In the genomic region with DNA sequence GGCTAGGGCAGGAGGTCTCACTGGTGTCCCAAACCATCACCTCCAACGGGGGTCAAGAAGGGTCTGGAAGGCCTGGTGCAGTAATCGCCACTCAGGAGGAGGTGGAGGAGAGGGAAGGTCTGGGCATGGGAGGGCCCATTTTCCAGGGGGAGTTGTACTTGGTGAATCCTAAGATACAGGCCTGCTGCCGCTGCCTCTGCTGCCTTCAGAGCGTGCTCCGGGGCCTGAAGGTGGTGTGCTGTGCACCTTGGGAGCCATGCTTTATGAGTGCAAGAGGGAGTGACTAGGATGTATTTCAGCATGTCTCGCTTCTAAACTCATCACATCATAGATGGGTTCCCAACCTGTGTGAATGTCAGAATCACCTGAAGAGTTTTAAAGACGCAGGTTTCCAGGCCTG, we compare ENCODE assay signal across 18 cellular contexts.
DNase-seq lines count a peak whose midpoint lies in the region; ATAC-seq and TF ChIP-seq lines count a peak whose summit lies in the region.
"Had no signal": no experiment of that assay in that cellular context is flagged by ENCODE, and none has a peak within 500 bp of the region (broad histone marks: within the 10 kb centered on the region; RNA-seq: fewer than 3 reads in every experiment).

No MANE protein-coding gene starts in this region.

- no peaks in the 10 kb centered on the region for H3K27me3 Mint-ChIP-seq in stimulated activated naive CD8-positive, alpha-beta T cell treated with anti-CD3 and anti-CD28 coated beads, Interleukin-15, amount 100 ng/mL, for 72 hours
- no peaks in the 10 kb centered on the region for H3K27me3 Mint-ChIP-seq in natural killer cell treated with Interleukin-12 subunit alpha and Interleukin-12 subunit beta and Interleukin-15 and Interleukin-18, amount 100 ng/mL, for 72 hours
- H3K27me3 Mint-ChIP-seq: B cell; CD4-positive, CD25-positive, alpha-beta regulatory T cell had no signal

- ATAC-seq in stimulated activated naive CD8-positive, alpha-beta T cell treated with anti-CD3 and anti-CD28 coated beads, Interleukin-15, Interleukin-2, amounts not matched to agents 100 U/mL and 50 U/mL, for 24 hours, result peak; percentile 5
- no peak for ATAC-seq in stimulated activated naive CD8-positive, alpha-beta T cell treated with anti-CD3 and anti-CD28 coated beads, Interleukin-15, amount 100 ng/mL, for 72 hours
- no peak for ATAC-seq in upper lobe of right lung
- no peak for ATAC-seq in natural killer cell treated with Interleukin-12 subunit alpha and Interleukin-12 subunit beta and Interleukin-15 and Interleukin-18, amount 100 ng/mL, for 72 hours
- ATAC-seq: CD8-positive, alpha-beta T cell; GM23338; HCT116 had no signal

- no peaks in the 10 kb centered on the region for H3K4me1 Mint-ChIP-seq in stimulated activated naive CD8-positive, alpha-beta T cell treated with anti-CD3 and anti-CD28 coated beads, Interleukin-15, amount 100 ng/mL, for 72 hours
- no peaks in the 10 kb centered on the region for H3K4me1 Mint-ChIP-seq in natural killer cell treated with Interleukin-12 subunit alpha and Interleukin-12 subunit beta and Interleukin-15 and Interleukin-18, amount 100 ng/mL, for 72 hours (ENCODE audit: low read depth in 2 of 2)
- H3K4me1 Mint-ChIP-seq: B cell; CD4-positive, CD25-positive, alpha-beta regulatory T cell; GM23338 had no signal

- H3K36me3 ChIP-seq in upper lobe of right lung, result no peaks in the 10 kb centered on the region
- H3K36me3 ChIP-seq: BLaER1 had no signal

- H3K27me3 ChIP-seq in upper lobe of right lung, result no peaks in the 10 kb centered on the region
- H3K27me3 ChIP-seq: BLaER1 had no signal

- H3K27ac ChIP-seq in upper lobe of right lung, result no peak overlapping the region
- H3K27ac ChIP-seq: 22Rv1, BLaER1, C4-2B had no signal

- TF ChIP-seq CTCF in upper lobe of right lung (IDR thresholded peaks at IDR 0.05), result no peak

- no peaks in the 10 kb centered on the region for H3K36me3 Mint-ChIP-seq in natural killer cell treated with Interleukin-12 subunit alpha and Interleukin-12 subunit beta and Interleukin-15 and Interleukin-18, amount 100 ng/mL, for 72 hours
- H3K36me3 Mint-ChIP-seq: CD4-positive, CD25-positive, alpha-beta regulatory T cell; CD8-positive, alpha-beta T cell had no signal

- intact Hi-C loops in posterior vena cava (cut with DNase I) (no loop called here), upper lobe of right lung (cut with DNase I) (no loop called here)

- no peaks in the 10 kb centered on the region for H3K4me1 ChIP-seq in upper lobe of right lung
- H3K4me1 ChIP-seq: Caco-2 had no signal

- no peak overlapping the region for H3K4me3 ChIP-seq in upper lobe of right lung
- H3K4me3 ChIP-seq: BLaER1, GM23338 had no signal

- H3K4me3 Mint-ChIP-seq in stimulated activated naive CD8-positive, alpha-beta T cell treated with anti-CD3 and anti-CD28 coated beads, Interleukin-15, amount 100 ng/mL, for 72 hours, result no peak overlapping the region
- H3K4me3 Mint-ChIP-seq in natural killer cell treated with Interleukin-12 subunit alpha and Interleukin-12 subunit beta and Interleukin-15 and Interleukin-18, amount 100 ng/mL, for 72 hours, result no peak overlapping the region
- H3K4me3 Mint-ChIP-seq: B cell; CD4-positive, CD25-positive, alpha-beta regulatory T cell; CD8-positive, alpha-beta T cell; GM23338; H9 had no signal

- H3K9me3 Mint-ChIP-seq in stimulated activated naive CD8-positive, alpha-beta T cell treated with anti-CD3 and anti-CD28 coated beads, Interleukin-15, amount 100 ng/mL, for 72 hours, result peaks cover 0 to 10% of the 10 kb centered on the region in 2 donors
- H3K9me3 Mint-ChIP-seq in natural killer cell treated with Interleukin-12 subunit alpha and Interleukin-12 subunit beta and Interleukin-15 and Interleukin-18, amount 100 ng/mL, for 72 hours, result no peaks in the 10 kb centered on the region
- H3K9me3 Mint-ChIP-seq: CD4-positive, CD25-positive, alpha-beta regulatory T cell; CD8-positive, alpha-beta T cell; H9 had no signal

- no peak for DNase-seq in stimulated activated naive CD8-positive, alpha-beta T cell treated with anti-CD3 and anti-CD28 coated beads, Interleukin-15, Interleukin-2, amounts not matched to agents 100 U/mL and 50 U/mL, for 24 hours
- DNase-seq in stimulated activated naive CD8-positive, alpha-beta T cell treated with anti-CD3 and anti-CD28 coated beads, Interleukin-15, amount 100 ng/mL, for 72 hours, result no peak
- DNase-seq in posterior vena cava (ENCODE audit: low spot score) (peak; percentile 55), upper lobe of right lung (peak; percentile 25), NCI-H128 (lab: John Stamatoyannopoulos, UW; ENCODE audit: unreplicated experiment) (no peak)
- DNase-seq in natural killer cell treated with Interleukin-12 subunit alpha and Interleukin-12 subunit beta and Interleukin-15 and Interleukin-18, amount 100 ng/mL, for 72 hours (ENCODE audit: low spot score), result no peak
- DNase-seq: Caco-2; CD4-positive, CD25-positive, alpha-beta regulatory T cell; CD8-positive, alpha-beta T cell; DMS79; GF-D8; H9 had no signal

- H3K9me3 ChIP-seq in upper lobe of right lung, result no peaks in the 10 kb centered on the region
- H3K9me3 ChIP-seq: Caco-2 had no signal

- H3K27ac Mint-ChIP-seq in stimulated activated naive CD8-positive, alpha-beta T cell treated with anti-CD3 and anti-CD28 coated beads, Interleukin-15, amount 100 ng/mL, for 72 hours, result no peak overlapping the region
- no peak overlapping the region for H3K27ac Mint-ChIP-seq in natural killer cell treated with Interleukin-12 subunit alpha and Interleukin-12 subunit beta and Interleukin-15 and Interleukin-18, amount 100 ng/mL, for 72 hours
- H3K27ac Mint-ChIP-seq: B cell; CD4-positive, CD25-positive, alpha-beta regulatory T cell; CD8-positive, alpha-beta T cell; GM23338 had no signal

Comparison
In these comparisons a context has a peak if more than half of its experiments do, and no peak if none do; other contexts are left out.
1. DNase-seq: peak in posterior vena cava (single experiment) and upper lobe of right lung (single experiment); none in stimulated activated naive CD8-positive, alpha-beta T cell treated with anti-CD3 and anti-CD28 coated beads, Interleukin-15, Interleukin-2, amounts not matched to agents 100 U/mL and 50 U/mL, for 24 hours (single experiment), stimulated activated naive CD8-positive, alpha-beta T cell treated with anti-CD3 and anti-CD28 coated beads, Interleukin-15, amount 100 ng/mL, for 72 hours (0 of 2), natural killer cell treated with Interleukin-12 subunit alpha and Interleukin-12 subunit beta and Interleukin-15 and Interleukin-18, amount 100 ng/mL, for 72 hours (single experiment) and NCI-H128 (single experiment).